Comparison of ENCODE assay signal across 8 cellular contexts in the genomic region with DNA sequence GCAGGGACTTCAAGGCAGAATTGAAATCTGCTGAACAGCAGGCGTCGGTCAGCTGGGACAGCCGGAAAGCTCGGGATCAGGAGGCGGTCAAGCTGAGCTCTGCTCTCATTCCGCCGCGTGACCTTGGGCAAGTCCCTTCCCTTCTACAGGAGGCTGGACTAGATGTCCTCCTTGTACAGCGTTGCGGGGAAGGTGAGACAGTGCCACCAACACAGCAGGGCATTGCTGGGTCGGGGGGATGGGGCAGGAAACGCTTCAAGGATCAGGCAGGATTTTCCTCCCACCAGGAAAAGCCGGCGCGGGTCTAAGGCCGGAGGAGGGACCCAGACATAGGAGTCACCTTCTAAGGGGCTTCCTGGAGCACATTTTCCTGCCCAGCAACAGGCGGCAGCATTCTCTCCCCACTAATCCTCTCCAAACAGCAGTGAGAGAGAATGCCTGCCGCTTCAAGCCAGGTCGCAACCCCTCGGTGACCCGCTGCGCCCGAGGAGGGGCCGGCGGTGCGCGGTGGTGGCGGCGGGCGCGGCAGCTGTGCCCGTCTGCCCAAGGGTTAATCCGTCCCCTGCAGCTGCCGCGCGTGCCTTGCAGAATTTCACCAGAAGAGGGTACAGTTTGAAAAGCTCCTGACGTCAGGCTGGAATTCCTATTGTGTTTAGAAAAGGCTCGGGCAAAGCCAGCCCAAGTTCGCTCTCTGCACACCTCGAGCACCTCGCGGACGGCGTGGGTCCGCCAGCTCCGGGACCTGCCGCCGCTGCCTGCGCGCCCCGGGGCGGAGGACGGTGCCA. TPM values are rescaled to one million over a fixed set of nuclear protein-coding genes. Genes with fewer than 3 reads are reported as not detected.
DNase-seq lines count a peak whose midpoint lies in the region; ATAC-seq and TF ChIP-seq lines count a peak whose summit lies in the region.

KCNF1 (plus strand) TSS at position 644 of the 785 bp plus-strand sequence. CDS start 493 bp downstream, outside the sequence.

- H3K27ac ChIP-seq in VCaP (no peak within 1 kb of the TSS), heart left ventricle (no peak within 1 kb of the TSS)

- ATAC-seq in heart left ventricle: peak in 2 of 4 donors; percentile 10 to 13
- no peak for ATAC-seq in GM18873 (IDR thresholded peaks at IDR 0.05; ENCODE audit: low FRiP score, unreplicated experiment)
- no peak for ATAC-seq in HG03342 (IDR thresholded peaks at IDR 0.05; ENCODE audit: unreplicated experiment)
- no peak for ATAC-seq in HG03571 (IDR thresholded peaks at IDR 0.05; ENCODE audit: unreplicated experiment)

- H3K9me3 ChIP-seq in heart left ventricle: no peaks in the 10 kb centered on the region

- in situ Hi-C loops in Caki2 (cut with HindIII; ENCODE audit: low pct_unique_long_range_greater_than_20kb, low sequenced_read_pairs): no loop called here

- intact Hi-C loops in heart left ventricle (cut with DNase I): loop anchor here in 8 of 10 donors (5.0 to 10.0 kb wide), 5 partner anchors 74 to 213 kb away; no protein-coding TSS in a partner anchor

- H3K4me1 ChIP-seq in heart left ventricle: peaks cover 0 to 16% (median 0%) of the 10 kb centered on the region in 12 donors

- DNase-seq in Caki2 (ENCODE audit: low read depth): peak; percentile 63
- DNase-seq in NCI-H1105 (lab: John Stamatoyannopoulos, UW): peak; percentile 17
- no peak for DNase-seq in heart left ventricle
- DNase-seq in retina: peak; percentile 92

- TF ChIP-seq CTCF in VCaP (conservative IDR thresholded peaks at IDR 0.05) (peak; percentile 53), heart left ventricle (IDR thresholded peaks at IDR 0.05) (peak in 3 of 12 donors; percentile 16 to 31 (median 20))

- WGBS in heart left ventricle, 4 donors: 7 to 12% (median 8%) methylated on average over 34 to 53 of the region's 53 CpGs

- no peaks in the 10 kb centered on the region for H3K36me3 ChIP-seq in heart left ventricle

- peaks cover 6 to 50% (median 19%) of the 10 kb centered on the region in 9 donors for H3K27me3 ChIP-seq in heart left ventricle

- TF ChIP-seq POLR2A in heart left ventricle (IDR thresholded peaks at IDR 0.05): no peak

- peak within 1 kb of the TSS in 11 of 12 donors; percentile 11 to 54 (median 40) for H3K4me3 ChIP-seq in heart left ventricle

RNA-seq across cellular contexts. Expression of gene KCNF1, which starts in this region (rescaled TPM):
- 0.17 TPM in 1 of 2 replicates, not detected in the other for total RNA-seq in Caki2 (2014; rRNA removed; shearing (Covaris generic); ENCODE audit: low replicate concordance)
- under 1 TPM in 4 of 9 donors, not detected in 5; 0.20 to 0.36 (median 0.28) TPM for total RNA-seq in heart left ventricle
- polyA plus RNA-seq in heart left ventricle: under 1 TPM; 0.22 to 0.23 TPM

Comparison
In these comparisons a context has a peak if more than half of its experiments do, and no peak if none do; other contexts are left out.
1. Peak in DNase-seq in Caki2; RNA of the gene not detected or under 1 TPM.
2. DNase-seq: peak in NCI-H1105 (single experiment) and retina (single experiment); none in heart left ventricle (0 of 5).